Comparison of ENCODE assay signal across 20 cellular contexts in the genomic region with DNA sequence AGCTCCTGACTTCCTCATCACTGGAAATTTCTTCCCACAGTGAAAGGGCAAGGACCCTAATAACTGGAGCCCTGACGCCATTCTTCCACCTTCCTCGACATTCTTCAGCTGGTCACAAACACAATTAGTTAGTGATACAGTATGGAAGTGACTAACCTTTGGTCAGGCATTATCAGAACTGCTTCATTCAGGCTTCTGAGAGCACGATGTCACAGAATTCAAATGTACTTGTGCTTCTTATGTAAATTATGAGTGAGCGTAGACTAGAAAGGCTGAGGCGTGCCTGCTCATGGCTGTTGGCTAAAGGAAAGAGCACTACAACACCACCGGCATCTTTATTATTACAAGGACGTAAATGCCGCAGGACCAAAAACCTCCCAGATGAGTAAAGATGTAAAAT.
DNase-seq lines count a peak whose midpoint lies in the region; ATAC-seq, FAIRE-seq and TF ChIP-seq lines count a peak whose summit lies in the region.
"Had no signal": no experiment of that assay in that cellular context is flagged by ENCODE, and none has a peak within 500 bp of the region (broad histone marks: within the 10 kb centered on the region; RNA-seq: fewer than 3 reads in every experiment).

No MANE protein-coding gene starts in this region.

- ATAC-seq in A549: no peak
- no peak for ATAC-seq in GM12878
- ATAC-seq in left colon: peak; percentile 68
- ATAC-seq: HCT116 had no signal

- H3K9me3 ChIP-seq in A549 (no peaks in the 10 kb centered on the region), GM12878 (replicated peaks; ENCODE audit: control insufficient read depth, insufficient read depth, low read length) (no peaks in the 10 kb centered on the region; the same call in 1 of the 3 replicates), suprapubic skin (no peaks in the 10 kb centered on the region)

- TF ChIP-seq RAD21 in A549 (conservative IDR thresholded peaks at IDR 0.05 in 1 of 2, IDR thresholded peaks at IDR 0.05 in 1 of 2): no peak
- TF ChIP-seq RAD21 in GM12878 (IDR thresholded peaks at IDR 0.05; ENCODE audit: insufficient read depth, low read depth, low read length): no peak

- in situ Hi-C loops in GM12878 (cut with MboI): no loop called here

- H3K79me2 ChIP-seq in GM12878 (ENCODE audit: control insufficient read depth, insufficient read depth, low read length): no peaks in the 10 kb centered on the region

- WGBS in A549 (ENCODE audit: missing lambda C conversion rate): 92% methylated on average over 8 of the region's 8 CpGs
- 36% methylated on average over 8 of the region's 8 CpGs for WGBS in GM12878 (ENCODE audit: insufficient coverage, insufficient replicate concordance, low lambda C conversion rate, missing lambda C conversion rate)
- 92% methylated on average over 8 of the region's 8 CpGs for WGBS in suprapubic skin

- RAD21 ChIA-PET in GM12878 (lab: Charles Lee; ENCODE audit: unreplicated experiment): interaction anchor here (0.6 kb wide), 1 partner anchor 830 kb away, joined by 3 read pairs; no protein-coding TSS in a partner anchor

- CTCF ChIA-PET in A549 (lab: Yijun Ruan, JAX) (interaction anchor here (0.6 to 1.4 kb wide), 3 partner anchors 10 to 264 kb away, joined by 3 to 5 read pairs (median 5); no protein-coding TSS in a partner anchor), GM12878 (lab: Yijun Ruan, JAX) (no interaction called here)

- DNase-seq in A549 (ENCODE audit: low read depth in 1 of 2, low spot score in 1 of 2) (no peak), GM12878 (ENCODE audit: low read depth, low spot score) (no peak), left colon (no peak), NCI-H1105 (lab: John Stamatoyannopoulos, UW) (no peak), suprapubic skin (ENCODE audit: low spot score in 2 of 2) (no peak)
- DNase-seq in activated T-cell treated with anti-CD3 and anti-CD28 coated beads, Interleukin-2, amount 50 U/mL, for 48 hours: no peak
- DNase-seq: ACHN; C1 segment of cervical spinal cord; Calu3; CD4-positive, alpha-beta memory T cell; COR-L47; DMS53; DMS79 treated with DMSO at 0.1 percent for 48 hours; GF-D8; GM23248; H9 had no signal

- H3K4me2 ChIP-seq in A549 (no peak overlapping the region), GM12878 (ENCODE audit: control insufficient read depth, insufficient read depth) (no peak overlapping the region)

- intact Hi-C loops in GM12878 (cut with micrococcal nuclease; ENCODE audit: unreplicated experiment): no loop called here
- intact Hi-C loops in left colon (cut with DNase I, micrococcal nuclease): no loop called here

- H2AFZ ChIP-seq in GM12878 (ENCODE audit: control insufficient read depth, low read depth, low read length): peak overlapping the region; percentile 12; the same call in 1 of the 2 replicates
- H2AFZ ChIP-seq: GM23248 had no signal

- peak; percentile 63 for FAIRE-seq in A549 (lab: Jason Lieb, UNC)
- no peak for FAIRE-seq in GM12878 (lab: Jason Lieb, UNC)
- FAIRE-seq: A204.1, GM12892 had no signal

- no peaks in the 10 kb centered on the region for H3K27me3 ChIP-seq in GM12878 (replicated peaks in 1 of 2; ENCODE audit: control insufficient read depth in 2 of 2, insufficient read depth in 2 of 2, low read length in 1 of 2)
- no peaks in the 10 kb centered on the region for H3K27me3 ChIP-seq in suprapubic skin

- SMC1A ChIA-PET in GM12878 (lab: Charles Lee; ENCODE audit: uncharacterized antibody, unreplicated experiment): no interaction called here

- H3K4me3 ChIP-seq in A549 (no peak overlapping the region), GM12878 (no peak overlapping the region), suprapubic skin (no peak overlapping the region)
- H3K4me3 ChIP-seq: GM23248 had no signal

- H3K36me3 ChIP-seq in GM12878 (ENCODE audit: control insufficient read depth in 2 of 2, insufficient read depth in 2 of 2, low read length in 1 of 2) (no peaks in the 10 kb centered on the region), suprapubic skin (no peaks in the 10 kb centered on the region)

- no peak for TF ChIP-seq EP300 in A549 (IDR thresholded peaks at IDR 0.05)
- TF ChIP-seq EP300 in GM12878 (IDR thresholded peaks at IDR 0.05; ENCODE audit: borderline replicate concordance in 1 of 2, control insufficient read depth in 1 of 2, low read depth in 2 of 2, low read length in 2 of 2): no peak
- TF ChIP-seq EP300 in suprapubic skin (IDR thresholded peaks at IDR 0.05): no peak

- BruUV-seq in GM12878 (replicated peaks; lab: Mats Ljungman, UMichigan): no TSS peak

- H3K4me1 ChIP-seq in A549 (no peaks in the 10 kb centered on the region), GM12878 (ENCODE audit: control insufficient read depth, insufficient read depth, low read length) (no peaks in the 10 kb centered on the region), suprapubic skin (no peaks in the 10 kb centered on the region)

- TF ChIP-seq CTCF in A549 (IDR thresholded peaks at IDR 0.05): no peak
- TF ChIP-seq CTCF in GM12878 (IDR thresholded peaks at IDR 0.05 in 2 of 3, conservative IDR thresholded peaks at IDR 0.05 in 1 of 3; ENCODE audit: control insufficient read depth in 2 of 3, extremely low read depth in 1 of 3, insufficient read depth in 1 of 3, low read depth in 3 of 3, low read length in 3 of 3): no peak
- no peak for TF ChIP-seq CTCF in suprapubic skin (IDR thresholded peaks at IDR 0.05)

- TF ChIP-seq POLR2A in A549 (IDR thresholded peaks at IDR 0.05; ENCODE audit: low read length) (no peak), GM12878 (IDR thresholded peaks at IDR 0.05; ENCODE audit: low read depth, low read length) (no peak), suprapubic skin (IDR thresholded peaks at IDR 0.05) (no peak)

- POLR2A ChIA-PET in A549 (lab: Yijun Ruan, JAX) (no interaction called here), GM12878 (lab: Charles Lee) (no interaction called here)

- no peak overlapping the region for H3K9ac ChIP-seq in GM12878 (ENCODE audit: control insufficient read depth, insufficient read depth, low read length)
- H3K9ac ChIP-seq: GM23248 had no signal

- no peaks in the 10 kb centered on the region for H4K20me1 ChIP-seq in GM12878 (ENCODE audit: control insufficient read depth, insufficient read depth)

- H3K27ac ChIP-seq in A549 (no peak overlapping the region), GM12878 (ENCODE audit: control insufficient read depth, insufficient read depth) (no peak overlapping the region), suprapubic skin (no peak overlapping the region)
- H3K27ac ChIP-seq: 22Rv1, GM23248 had no signal

TF ChIP-seq in A549, 52 proteins besides CTCF, POLR2A, EP300 and RAD21 (continues in another document):
- TF ChIP-seq, protein P1, sequence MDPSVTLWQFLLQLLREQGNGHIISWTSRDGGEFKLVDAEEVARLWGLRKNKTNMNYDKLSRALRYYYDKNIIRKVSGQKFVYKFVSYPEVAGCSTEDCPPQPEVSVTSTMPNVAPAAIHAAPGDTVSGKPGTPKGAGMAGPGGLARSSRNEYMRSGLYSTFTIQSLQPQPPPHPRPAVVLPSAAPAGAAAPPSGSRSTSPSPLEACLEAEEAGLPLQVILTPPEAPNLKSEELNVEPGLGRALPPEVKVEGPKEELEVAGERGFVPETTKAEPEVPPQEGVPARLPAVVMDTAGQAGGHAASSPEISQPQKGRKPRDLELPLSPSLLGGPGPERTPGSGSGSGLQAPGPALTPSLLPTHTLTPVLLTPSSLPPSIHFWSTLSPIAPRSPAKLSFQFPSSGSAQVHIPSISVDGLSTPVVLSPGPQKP (IDR thresholded peaks at IDR 0.05; ENCODE audit: low read depth, low read length): no peak
- TF ChIP-seq RCOR1 (IDR thresholded peaks at IDR 0.05; ENCODE audit: low read depth, low read length) (no peak), NR3C1 (IDR thresholded peaks at IDR 0.05) (no peak), JUNB (IDR thresholded peaks at IDR 0.05) (no peak), RNF2 (IDR thresholded peaks at IDR 0.05; ENCODE audit: borderline replicate concordance, low read depth) (no peak)

TF ChIP-seq in GM12878, 131 proteins besides CTCF, POLR2A, EP300 and RAD21:
- TF ChIP-seq ZZZ3 (IDR thresholded peaks at IDR 0.05; ENCODE audit: control insufficient read depth, insufficient read length, low read depth): no peak
- TF ChIP-seq, protein P2, sequence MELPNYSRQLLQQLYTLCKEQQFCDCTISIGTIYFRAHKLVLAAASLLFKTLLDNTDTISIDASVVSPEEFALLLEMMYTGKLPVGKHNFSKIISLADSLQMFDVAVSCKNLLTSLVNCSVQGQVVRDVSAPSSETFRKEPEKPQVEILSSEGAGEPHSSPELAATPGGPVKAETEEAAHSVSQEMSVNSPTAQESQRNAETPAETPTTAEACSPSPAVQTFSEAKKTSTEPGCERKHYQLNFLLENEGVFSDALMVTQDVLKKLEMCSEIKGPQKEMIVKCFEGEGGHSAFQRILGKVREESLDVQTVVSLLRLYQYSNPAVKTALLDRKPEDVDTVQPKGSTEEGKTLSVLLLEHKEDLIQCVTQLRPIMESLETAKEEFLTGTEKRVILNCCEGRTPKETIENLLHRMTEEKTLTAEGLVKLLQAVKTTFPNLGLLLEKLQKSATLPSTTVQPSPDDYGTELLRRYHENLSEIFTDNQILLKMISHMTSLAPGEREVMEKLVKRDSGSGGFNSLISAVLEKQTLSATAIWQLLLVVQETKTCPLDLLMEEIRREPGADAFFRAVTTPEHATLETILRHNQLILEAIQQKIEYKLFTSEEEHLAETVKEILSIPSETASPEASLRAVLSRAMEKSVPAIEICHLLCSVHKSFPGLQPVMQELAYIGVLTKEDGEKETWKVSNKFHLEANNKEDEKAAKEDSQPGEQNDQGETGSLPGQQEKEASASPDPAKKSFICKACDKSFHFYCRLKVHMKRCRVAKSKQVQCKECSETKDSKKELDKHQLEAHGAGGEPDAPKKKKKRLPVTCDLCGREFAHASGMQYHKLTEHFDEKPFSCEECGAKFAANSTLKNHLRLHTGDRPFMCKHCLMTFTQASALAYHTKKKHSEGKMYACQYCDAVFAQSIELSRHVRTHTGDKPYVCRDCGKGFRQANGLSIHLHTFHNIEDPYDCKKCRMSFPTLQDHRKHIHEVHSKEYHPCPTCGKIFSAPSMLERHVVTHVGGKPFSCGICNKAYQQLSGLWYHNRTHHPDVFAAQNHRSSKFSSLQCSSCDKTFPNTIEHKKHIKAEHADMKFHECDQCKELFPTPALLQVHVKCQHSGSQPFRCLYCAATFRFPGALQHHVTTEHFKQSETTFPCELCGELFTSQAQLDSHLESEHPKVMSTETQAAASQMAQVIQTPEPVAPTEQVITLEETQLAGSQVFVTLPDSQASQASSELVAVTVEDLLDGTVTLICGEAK (IDR thresholded peaks at IDR 0.05; ENCODE audit: borderline replicate concordance): no peak
